Comparison of ENCODE assay signal across 19 cellular contexts in genomic region chr19:44550976-44551375, GRCh38. TPM values are rescaled to one million over a fixed set of nuclear protein-coding genes. Genes with fewer than 3 reads are reported as not detected.
"Had no signal": no experiment of that assay in that cellular context is flagged by ENCODE, and none has a peak within 500 bp of the region (broad histone marks: within the 10 kb centered on the region; RNA-seq: fewer than 3 reads in every experiment).

No MANE protein-coding gene starts in this region.

RNA-seq across cellular contexts. Expression of gene CEACAM20, which starts 21.5 kb away (rescaled TPM):
- total RNA-seq: activated naive CD4-positive, alpha-beta T cell treated with anti-CD3 and anti-CD28 coated beads for 36 hours; activated naive CD4-positive, alpha-beta T cell treated with anti-CD3 and anti-CD28 coated beads, Interleukin-2, amount 50 U/mL, for 72 hours; activated naive CD8-positive, alpha-beta T cell treated with anti-CD3 and anti-CD28 coated beads for 36 hours; activated naive CD8-positive, alpha-beta T cell treated with anti-CD3 and anti-CD28 coated beads, Interleukin-2, amount 10 ng/mL, durations not matched to agents 7 days and 5 days; activated T-cell treated with anti-CD3 and anti-CD28 coated beads, Interleukin-2, amount 50 U/mL, for 4 hours; activated T-cell treated with anti-CD3 and anti-CD28 coated beads, Interleukin-2, amount 50 U/mL, for 72 hours; activated T-helper 1 cell treated with anti-CD3 and anti-CD28 coated beads, Interleukin-12 subunit alpha, Interleukin-12 subunit beta, Interleukin-2, Interleukin-4 antibody, amounts not matched to agents 30 ng/mL and 10 ng/mL and 1 ng/mL, durations not matched to agents 14 hours and 24 hours and 36 hours; activated T-helper 17 cell treated with anti-CD3 and anti-CD28 coated beads, Interleukin-2, amount 50 U/mL, for 72 hours; activated T-helper 2 cell treated with anti-CD3 and anti-CD28 coated beads, Interferon-gamma antibody, Interleukin-2, Interleukin-4, amounts not matched to agents 10 μg/mL and 5 μg/mL and 100 μg/mL, durations not matched to agents 14 hours and 24 hours and 36 hours; aorta; ascending aorta; astrocyte; body of pancreas; bronchial epithelial cell; cardiac muscle cell; cardiac septum; cerebellum; chondrocyte had no signal
- polyA plus RNA-seq: adipose tissue, cardiac muscle cell had no signal
